ENCODE assay signal across 7 cellular contexts in the genomic region with DNA sequence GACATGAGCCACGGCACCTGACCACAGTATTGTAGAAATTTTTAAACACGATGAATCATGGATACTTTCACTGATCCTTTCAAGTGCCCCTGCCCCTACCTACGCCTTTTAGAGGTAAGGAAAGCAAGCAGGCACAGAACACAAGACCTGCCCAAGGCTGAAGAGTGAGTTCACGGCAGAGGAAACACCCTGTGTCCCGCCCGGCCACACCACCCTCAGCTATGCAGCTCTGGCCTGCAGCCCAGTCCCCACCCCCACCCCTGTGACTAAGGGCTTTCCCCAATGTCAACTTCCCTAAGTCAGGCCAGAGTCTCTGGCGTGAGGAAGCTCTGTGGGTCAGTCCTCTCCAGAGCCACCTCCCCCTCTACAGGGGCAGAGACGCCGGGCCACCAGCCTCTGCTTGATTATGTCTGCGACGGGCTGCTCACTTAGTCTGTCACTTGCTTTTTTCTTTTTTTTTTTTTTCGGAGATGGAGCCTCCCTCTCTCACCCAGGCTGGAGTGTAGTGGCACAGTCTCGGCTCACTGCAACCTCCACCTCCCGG. TPM values are rescaled to one million over a fixed set of nuclear protein-coding genes. Genes with fewer than 3 reads are reported as not detected.
A peak's percentile ranks its signal among the peaks of the same experiment; 100 is the strongest.
DNase-seq lines count a peak whose midpoint lies in the region; TF ChIP-seq lines count a peak whose summit lies in the region.

No MANE protein-coding gene starts in this region.

- no peaks in the 10 kb centered on the region for H3K9me3 Mint-ChIP-seq in type B pancreatic cell

- DNase-seq in adipocyte (ENCODE audit: low read depth) = peak; percentile 65
- peak; percentile 98 for DNase-seq in islet precursor cell
- no peak for DNase-seq in type B pancreatic cell (ENCODE audit: extremely low spot score, unreplicated experiment)
- DNase-seq in activated T-cell treated with anti-CD3 and anti-CD28 coated beads, Interleukin-2, amount 50 U/mL, for 48 hours = no peak
- DNase-seq in putamen (ENCODE audit: low spot score) = no peak
- DNase-seq in inferior parietal cortex (ENCODE audit: extremely low spot score) = no peak

- WGBS in HUES64 = 75% methylated on average over 14 of the region's 14 CpGs

- H3K27me3 ChIP-seq in HUES64 (ENCODE audit: insufficient read depth, low read length) (no peaks in the 10 kb centered on the region), adipocyte (replicated peaks; ENCODE audit: control insufficient read depth, insufficient read depth, low read length) (no peaks in the 10 kb centered on the region)

- H3K4me1 Mint-ChIP-seq in type B pancreatic cell (ENCODE audit: unreplicated experiment) = peaks cover 15% of the 10 kb centered on the region

- peak overlapping the region; percentile 68 for H3K4me3 Mint-ChIP-seq in type B pancreatic cell

- H3K4me1 ChIP-seq in HUES64 (ENCODE audit: insufficient read depth, low read length) = peaks cover 6% of the 10 kb centered on the region; the same call in 1 of the 2 replicates
- peaks cover 25% of the 10 kb centered on the region for H3K4me1 ChIP-seq in adipocyte (ENCODE audit: control insufficient read depth, insufficient read depth, low read length)

- no peak for TF ChIP-seq CTCF in type B pancreatic cell (conservative IDR thresholded peaks at IDR 0.05)

- peaks cover 9% of the 10 kb centered on the region for H3K36me3 Mint-ChIP-seq in type B pancreatic cell

- H3K27ac Mint-ChIP-seq in type B pancreatic cell = peak overlapping the region; percentile 100

- no peak overlapping the region for H3K9ac ChIP-seq in HUES64 (ENCODE audit: low read depth, low read length)
- no peak overlapping the region for H3K9ac ChIP-seq in adipocyte (ENCODE audit: low read length)

- peak overlapping the region; percentile 35; the same call in 1 of the 2 replicates for H3K27ac ChIP-seq in HUES64 (ENCODE audit: low read depth, low read length)

- H3K27me3 Mint-ChIP-seq in type B pancreatic cell = no peaks in the 10 kb centered on the region

- H3K4me3 ChIP-seq in HUES64 (ENCODE audit: low read length) (no peak overlapping the region), adipocyte (ENCODE audit: low read length) (no peak overlapping the region)

- H3K36me3 ChIP-seq in HUES64 (ENCODE audit: insufficient read depth, low read length) = peaks cover 15% of the 10 kb centered on the region
- peaks cover 11% of the 10 kb centered on the region for H3K36me3 ChIP-seq in adipocyte (ENCODE audit: control insufficient read depth, insufficient read depth, low read length, severe bottlenecking)

- H3K9me3 ChIP-seq in HUES64 (ENCODE audit: insufficient read depth, low read depth, low read length) (no peaks in the 10 kb centered on the region), adipocyte (ENCODE audit: control insufficient read depth, low read length) (no peaks in the 10 kb centered on the region)

RNA-seq across cellular contexts. Expression of gene SLC16A5, which starts 8.4 kb away (rescaled TPM):
- polyA plus RNA-seq in HUES64 (2013, experiment 1 of 2) = 7.8 TPM
- 11.9 TPM for polyA plus RNA-seq in HUES64 (2013, experiment 2 of 2)
- total RNA-seq in type B pancreatic cell (ENCODE audit: low replicate concordance) = 16.4 and 42.0 TPM in 2 replicates

RNA-seq across cellular contexts. Expression of gene ARMC7, which starts 13.6 kb away (rescaled TPM):
- polyA plus RNA-seq in HUES64 (2013, experiment 1 of 2) = 12.4 TPM
- 11.8 TPM for polyA plus RNA-seq in HUES64 (2013, experiment 2 of 2)
- total RNA-seq in type B pancreatic cell (ENCODE audit: low replicate concordance) = 14.0 and 19.7 TPM in 2 replicates

RNA-seq across cellular contexts. Expression of gene NT5C, which starts 35.4 kb away (rescaled TPM):
- 57.4 TPM for polyA plus RNA-seq in HUES64 (2013, experiment 1 of 2)
- 57.9 TPM for polyA plus RNA-seq in HUES64 (2013, experiment 2 of 2)
- 33.6 and 40.7 TPM in 2 replicates for total RNA-seq in type B pancreatic cell (ENCODE audit: low replicate concordance)

RNA-seq across cellular contexts. Expression of gene KCTD2, which starts 49.1 kb away (rescaled TPM):
- polyA plus RNA-seq in HUES64 (2013, experiment 1 of 2) = 27.8 TPM
- 27.6 TPM for polyA plus RNA-seq in HUES64 (2013, experiment 2 of 2)
- 22.3 and 26.1 TPM in 2 replicates for total RNA-seq in type B pancreatic cell (ENCODE audit: low replicate concordance)

RNA-seq across cellular contexts. Expression of gene ATP5PD, which starts 49.4 kb away (rescaled TPM):
- 254 TPM for polyA plus RNA-seq in HUES64 (2013, experiment 1 of 2)
- polyA plus RNA-seq in HUES64 (2013, experiment 2 of 2) = 305 TPM
- 239 and 287 TPM in 2 replicates for total RNA-seq in type B pancreatic cell (ENCODE audit: low replicate concordance)

Comparison
In these comparisons a context has a peak if more than half of its experiments do, and no peak if none do; other contexts are left out.
1. DNase-seq: peak in adipocyte (single experiment) and islet precursor cell (single experiment); none in type B pancreatic cell (single experiment), activated T-cell treated with anti-CD3 and anti-CD28 coated beads, Interleukin-2, amount 50 U/mL, for 48 hours (0 of 2), putamen (single experiment) and inferior parietal cortex (single experiment).